ENCODE assay signal across 27 cellular contexts in genomic region chr4:167380964-167381363, GRCh38.
"Had no signal": no experiment of that assay in that cellular context is flagged by ENCODE, and none has a peak within 500 bp of the region (broad histone marks: within the 10 kb centered on the region; RNA-seq: fewer than 3 reads in every experiment).

No MANE protein-coding gene starts in this region.

- ATAC-seq: activated CD4-positive, CD25-positive, alpha-beta regulatory T cell treated with anti-CD3 and anti-CD28 coated beads, Interleukin-2, amount 50 U/mL, for 24 hours had no signal

- H3K4me3 ChIP-seq: cardiac muscle cell, colonic mucosa had no signal

- DNase-seq: activated CD4-positive, alpha-beta memory T cell treated with anti-CD3 and anti-CD28 coated beads for 36 hours; activated CD4-positive, alpha-beta T cell treated with anti-CD3 and anti-CD28 coated beads for 4 hours; activated CD4-positive, alpha-beta T cell treated with anti-CD3 and anti-CD28 coated beads, Interleukin-2, amount 50 U/mL, for 1 hour; activated CD8-positive, alpha-beta memory T cell treated with anti-CD3 and anti-CD28 coated beads, Interleukin-2, amount 50 U/mL, for 4 hours; activated effector memory CD4-positive, alpha-beta T cell treated with anti-CD3 and anti-CD28 coated beads, Interleukin-2, amount 50 U/mL, for 16 hours; activated naive CD4-positive, alpha-beta T cell; activated naive CD4-positive, alpha-beta T cell treated with anti-CD3 and anti-CD28 coated beads, Interleukin-2, amount 50 U/mL, for 16 hours; activated naive CD8-positive, alpha-beta T cell treated with anti-CD3 and anti-CD28 coated beads for 36 hours; activated T-cell treated with anti-CD3 and anti-CD28 coated beads for 4 hours; activated T-cell treated with anti-CD3 and anti-CD28 coated beads, Interleukin-2, amount 50 U/mL, for 48 hours; amniotic stem cell; aorta; brain microvascular endothelial cell; colonic mucosa; MM.1S; MV-4-11; NCI-H1092; NCI-H1436 treated with DMSO at 0.1 percent for 48 hours; NCI-H1694 treated with DMSO at 0.1 percent for 48 hours; NCI-H2029; NCI-H345; NCI-H524 treated with DMSO at 0.1 percent for 48 hours; NK-92 treated with Interleukin-12 subunit alpha and Interleukin-12 subunit beta, amount 100 ng/mL, for 24 hours; Right ventricle myocardium superior had no signal

- H3K9me3 ChIP-seq: colonic mucosa had no signal

- H3K27me3 ChIP-seq: brain microvascular endothelial cell, cardiac muscle cell, colonic mucosa had no signal

- H3K27ac ChIP-seq: brain microvascular endothelial cell, cardiac muscle cell, colonic mucosa had no signal

- H3K4me1 ChIP-seq: colonic mucosa had no signal

- FAIRE-seq: TTC549 had no signal

- H3K36me3 ChIP-seq: brain microvascular endothelial cell, cardiac muscle cell, colonic mucosa had no signal
